Comparison of ENCODE assay signal across 8 cellular contexts in genomic region chr18:10787293-10787901, GRCh38.
DNase-seq lines count a peak whose midpoint lies in the region; ATAC-seq and TF ChIP-seq lines count a peak whose summit lies in the region.

No MANE protein-coding gene starts in this region.

- H3K9me3 ChIP-seq in Caco-2: no peaks in the 10 kb centered on the region
- H3K9me3 ChIP-seq in endodermal cell (ENCODE audit: control insufficient read depth, low read length): no peaks in the 10 kb centered on the region

- peak; percentile 74 to 76 for TF ChIP-seq CTCF in Caco-2 (IDR thresholded peaks at IDR 0.05; ENCODE audit: insufficient read depth in 1 of 2, low read depth in 1 of 2, low read length in 1 of 2, severe bottlenecking in 1 of 2, unreplicated experiment in 1 of 2)
- TF ChIP-seq CTCF in endodermal cell (conservative IDR thresholded peaks at IDR 0.05): peak; percentile 99

- H3K9me3 Mint-ChIP-seq in Caco-2 (ENCODE audit: unreplicated experiment) (no peaks in the 10 kb centered on the region), endodermal cell (no peaks in the 10 kb centered on the region)
- H3K9me3 Mint-ChIP-seq in activated CD4-positive, alpha-beta memory T cell treated with anti-CD3 and anti-CD28 coated beads, Interleukin-2, amount 10 ng/mL, durations not matched to agents 7 days and 5 days: no peaks in the 10 kb centered on the region

- no peaks in the 10 kb centered on the region for H3K36me3 Mint-ChIP-seq in Caco-2 (ENCODE audit: insufficient read depth, unreplicated experiment)
- no peaks in the 10 kb centered on the region for H3K36me3 Mint-ChIP-seq in activated CD4-positive, alpha-beta memory T cell treated with anti-CD3 and anti-CD28 coated beads, Interleukin-2, amount 10 ng/mL, durations not matched to agents 7 days and 5 days (ENCODE audit: low read depth)
- no peaks in the 10 kb centered on the region for H3K36me3 Mint-ChIP-seq in endodermal cell (ENCODE audit: low read depth)

- H3K27ac Mint-ChIP-seq in Caco-2 (ENCODE audit: unreplicated experiment): no peak overlapping the region
- no peak overlapping the region for H3K27ac Mint-ChIP-seq in activated CD4-positive, alpha-beta memory T cell treated with anti-CD3 and anti-CD28 coated beads, Interleukin-2, amount 10 ng/mL, durations not matched to agents 7 days and 5 days
- H3K27ac Mint-ChIP-seq in endodermal cell: no peak overlapping the region

- H3K27ac ChIP-seq in endodermal cell (ENCODE audit: low read depth, low read length): no peak overlapping the region

- H3K4me3 ChIP-seq in Caco-2 (ENCODE audit: low read depth, low read length): no peak overlapping the region
- H3K4me3 ChIP-seq in endodermal cell (ENCODE audit: low read length): no peak overlapping the region

- no peak overlapping the region for H3K9ac ChIP-seq in endodermal cell (ENCODE audit: extremely low read depth, low read length, poor library complexity, severe bottlenecking)

- no peaks in the 10 kb centered on the region for H3K36me3 ChIP-seq in Caco-2 (ENCODE audit: control insufficient read depth, insufficient read depth, low read length)
- no peaks in the 10 kb centered on the region for H3K36me3 ChIP-seq in endodermal cell (ENCODE audit: control insufficient read depth, insufficient read depth, low read length)

- intact Hi-C loops in Caco-2 (cut with micrococcal nuclease; ENCODE audit: unreplicated experiment): loop anchor here (1.0 to 5.0 kb wide), 2 partner anchors 255 to 367 kb away; no protein-coding TSS in a partner anchor

- POLR2A ChIA-PET in Caco-2 (lab: Charles Lee): no interaction called here
- POLR2A ChIA-PET in activated CD4-positive, alpha-beta memory T cell treated with anti-CD3 and anti-CD28 coated beads, Interleukin-2, amount 10 ng/mL, durations not matched to agents 7 days and 5 days (lab: Charles Lee): no interaction called here

- CTCF ChIA-PET in Caco-2 (lab: Charles Lee): interaction anchor here (0.5 to 1.2 kb wide), 5 partner anchors 14 to 1270 kb away, joined by 4 to 9 read pairs (median 5); no protein-coding TSS in a partner anchor
- CTCF ChIA-PET in activated CD4-positive, alpha-beta memory T cell treated with anti-CD3 and anti-CD28 coated beads, Interleukin-2, amount 10 ng/mL, durations not matched to agents 7 days and 5 days (lab: Charles Lee): interaction anchor here (0.8 to 1.4 kb wide), 8 partner anchors 10 to 420 kb away, joined by 3 to 6 read pairs (median 4); no protein-coding TSS in a partner anchor

- H3K4me3 Mint-ChIP-seq in Caco-2 (ENCODE audit: unreplicated experiment): no peak overlapping the region
- no peak overlapping the region for H3K4me3 Mint-ChIP-seq in activated CD4-positive, alpha-beta memory T cell treated with anti-CD3 and anti-CD28 coated beads, Interleukin-2, amount 10 ng/mL, durations not matched to agents 7 days and 5 days
- H3K4me3 Mint-ChIP-seq in endodermal cell: no peak overlapping the region

- WGBS in endodermal cell (ENCODE audit: insufficient coverage in 1 of 2, insufficient read length in 1 of 2), 2 experiments: 10 to 29% methylated on average over 2 to 5 of the region's 5 CpGs

- DNase-seq in Caco-2 (peak; percentile 74 to 82), NCI-H82 (lab: John Stamatoyannopoulos, UW) (peak; percentile 81), endodermal cell (peak; percentile 93), mucosa of gallbladder (ENCODE audit: low spot score) (peak; percentile 84)
- DNase-seq in activated CD4-positive, alpha-beta memory T cell treated with anti-CD3 and anti-CD28 coated beads, Interleukin-2, amount 10 ng/mL, durations not matched to agents 7 days and 5 days: peak; percentile 89
- DNase-seq in stimulated activated CD8-positive, alpha-beta memory T cell treated with anti-CD3 and anti-CD28 coated beads, Interleukin-7, amount 100 ng/mL, for 4 hours (ENCODE audit: low read depth in 2 of 2): peak; percentile 57 to 62

- H3K4me1 Mint-ChIP-seq in Caco-2 (ENCODE audit: low read depth, unreplicated experiment) (no peaks in the 10 kb centered on the region), endodermal cell (no peaks in the 10 kb centered on the region)
- peaks cover 5% of the 10 kb centered on the region for H3K4me1 Mint-ChIP-seq in activated CD4-positive, alpha-beta memory T cell treated with anti-CD3 and anti-CD28 coated beads, Interleukin-2, amount 10 ng/mL, durations not matched to agents 7 days and 5 days

- no peaks in the 10 kb centered on the region for H3K4me1 ChIP-seq in Caco-2
- no peaks in the 10 kb centered on the region for H3K4me1 ChIP-seq in endodermal cell (ENCODE audit: control insufficient read depth, insufficient read depth, low read length)

- ATAC-seq in GM19467 (IDR thresholded peaks at IDR 0.05; ENCODE audit: unreplicated experiment) (peak; percentile 95), HG03558 (IDR thresholded peaks at IDR 0.05; ENCODE audit: extremely low read depth, unreplicated experiment) (peak; percentile 79)

- H3K27me3 Mint-ChIP-seq in Caco-2 (ENCODE audit: insufficient read depth, unreplicated experiment) (peaks cover 16% of the 10 kb centered on the region), endodermal cell (ENCODE audit: insufficient read depth) (no peaks in the 10 kb centered on the region)
- H3K27me3 Mint-ChIP-seq in activated CD4-positive, alpha-beta memory T cell treated with anti-CD3 and anti-CD28 coated beads, Interleukin-2, amount 10 ng/mL, durations not matched to agents 7 days and 5 days: peaks cover 54% of the 10 kb centered on the region

- H3K27me3 ChIP-seq in Caco-2 (replicated peaks; ENCODE audit: control insufficient read depth, insufficient read depth, low read length): no peaks in the 10 kb centered on the region; the same call in none of the 2 replicates
- no peaks in the 10 kb centered on the region for H3K27me3 ChIP-seq in endodermal cell (ENCODE audit: control insufficient read depth, insufficient read depth, low read length, poor library complexity, severe bottlenecking)

- BruUV-seq in Caco-2 (replicated peaks; lab: Mats Ljungman, UMichigan): no TSS peak
